Comparison of ENCODE assay signal across 1 cellular context in genomic region chr19:28425431-28425931, GRCh38.
A peak's percentile ranks its signal among the peaks of the same experiment; 100 is the strongest.
TF ChIP-seq lines count a peak whose summit lies in the region.

No MANE protein-coding gene starts in this region.

TF ChIP-seq in HEK293, 187 proteins besides CTCF, POLR2A, EP300 and RAD21 (continued from another document and continues in another):
- peak; percentile 71 for TF ChIP-seq ATF2 (tag by site-specific recombination; IDR thresholded peaks at IDR 0.05; ENCODE audit: low read depth)
- peak; percentile 100 for TF ChIP-seq WT1 (tag by site-specific recombination; IDR thresholded peaks at IDR 0.05)
- TF ChIP-seq ZNF488 (tag by site-specific recombination; IDR thresholded peaks at IDR 0.05), result peak; percentile 78
- peak; percentile 97; the same call in 1 of the 2 replicates for TF ChIP-seq ZNF561 (tag by site-specific recombination; IDR thresholded peaks at IDR 0.05; ENCODE audit: borderline replicate concordance)
- TF ChIP-seq GLI4 (tag by site-specific recombination; IDR thresholded peaks at IDR 0.05), result no peak
- peak; percentile 41; the same call in 1 of the 2 replicates for TF ChIP-seq ZBTB20 (tag by site-specific recombination; IDR thresholded peaks at IDR 0.05)
- peak; percentile 89 for TF ChIP-seq ZNF398 (tag by site-specific recombination; IDR thresholded peaks at IDR 0.05)
- 0 out of 2 replicates have a peak, but pooled peaks have one; percentile 29 for TF ChIP-seq ZSCAN4 (tag by site-specific recombination; IDR thresholded peaks at IDR 0.05)
- TF ChIP-seq ZNF18 (tag by site-specific recombination; IDR thresholded peaks at IDR 0.05), result peak; percentile 94
- peak; percentile 88 for TF ChIP-seq ZIC2 (tag by site-specific recombination; IDR thresholded peaks at IDR 0.05)
- TF ChIP-seq ZNF777 (tag by site-specific recombination; IDR thresholded peaks at IDR 0.05; ENCODE audit: borderline replicate concordance), result no peak
- TF ChIP-seq ZFP69B (tag by site-specific recombination; IDR thresholded peaks at IDR 0.05), result peak; percentile 86
- peak; percentile 62; the same call in 1 of the 2 replicates for TF ChIP-seq ZNF518A (tag by site-specific recombination; conservative IDR thresholded peaks at IDR 0.05; ENCODE audit: low read depth)
- TF ChIP-seq ZNF792 (tag by site-specific recombination; IDR thresholded peaks at IDR 0.05), result peak; percentile 50; the same call in 1 of the 2 replicates
- TF ChIP-seq ZNF639 (tag by site-specific recombination; IDR thresholded peaks at IDR 0.05), result peak; percentile 94
- no peak for TF ChIP-seq ZNF211 (tag by site-specific recombination; IDR thresholded peaks at IDR 0.05; ENCODE audit: low read depth)
- TF ChIP-seq ZNF521 (tag by site-specific recombination; IDR thresholded peaks at IDR 0.05), result no peak
- TF ChIP-seq GFI1B (tag by site-specific recombination; IDR thresholded peaks at IDR 0.05), result peak; percentile 81; the same call in 1 of the 2 replicates
- peak; percentile 92 for TF ChIP-seq ZSCAN30 (tag by site-specific recombination; IDR thresholded peaks at IDR 0.05)
- TF ChIP-seq ZNF121 (tag by site-specific recombination; IDR thresholded peaks at IDR 0.05), result no peak
- TF ChIP-seq ZNF335 (tag by site-specific recombination; conservative IDR thresholded peaks at IDR 0.05), result no peak; the same call in 1 of the 2 replicates
- TF ChIP-seq YY2 (tag by site-specific recombination; IDR thresholded peaks at IDR 0.05), result peak; percentile 42; the same call in 1 of the 2 replicates
- peak; percentile 52; the same call in 1 of the 2 replicates for TF ChIP-seq BCL11B (tag by site-specific recombination; IDR thresholded peaks at IDR 0.05; ENCODE audit: low read depth)
- peak; percentile 92 for TF ChIP-seq KLF8 (tag by site-specific recombination; IDR thresholded peaks at IDR 0.05)
- TF ChIP-seq ZNF747 (tag by site-specific recombination; IDR thresholded peaks at IDR 0.05), result no peak
- peak; percentile 87; the same call in 1 of the 2 replicates for TF ChIP-seq ZNF501 (tag by site-specific recombination; IDR thresholded peaks at IDR 0.05)
- peak; percentile 89; the same call in 1 of the 2 replicates for TF ChIP-seq PRDM10 (tag by site-specific recombination; IDR thresholded peaks at IDR 0.05)
- TF ChIP-seq ZNF391 (tag by site-specific recombination; IDR thresholded peaks at IDR 0.05; ENCODE audit: borderline replicate concordance, low read depth), result peak; percentile 100
- TF ChIP-seq OSR2 (tag by site-specific recombination; IDR thresholded peaks at IDR 0.05), result peak; percentile 15; the same call in 1 of the 2 replicates
- peak; percentile 12; the same call in 1 of the 2 replicates for TF ChIP-seq ZNF623 (tag by site-specific recombination; IDR thresholded peaks at IDR 0.05)
- TF ChIP-seq SCRT1 (tag by site-specific recombination; IDR thresholded peaks at IDR 0.05; ENCODE audit: borderline replicate concordance), result peak; percentile 84
- peak; percentile 92 for TF ChIP-seq KLF7 (tag by site-specific recombination; IDR thresholded peaks at IDR 0.05; ENCODE audit: borderline replicate concordance)
- TF ChIP-seq ZNF239 (tag by site-specific recombination; IDR thresholded peaks at IDR 0.05), result peak; percentile 53; the same call in 1 of the 2 replicates
- peak; percentile 91 for TF ChIP-seq ZNF610 (tag by site-specific recombination; IDR thresholded peaks at IDR 0.05; ENCODE audit: borderline replicate concordance)
- peak; percentile 65; the same call in 1 of the 2 replicates for TF ChIP-seq ZNF677 (tag by site-specific recombination; IDR thresholded peaks at IDR 0.05)
- peak; percentile 48 for TF ChIP-seq FEZF1 (tag by site-specific recombination; IDR thresholded peaks at IDR 0.05)
- peak; percentile 98 for TF ChIP-seq ZBTB1 (tag by site-specific recombination; IDR thresholded peaks at IDR 0.05)
- TF ChIP-seq ZNF362 (tag by site-specific recombination; IDR thresholded peaks at IDR 0.05), result peak; percentile 91
- no peak for TF ChIP-seq ZNF837 (tag by site-specific recombination; IDR thresholded peaks at IDR 0.05)
- TF ChIP-seq BCL11A (tag by site-specific recombination; IDR thresholded peaks at IDR 0.05; ENCODE audit: low read depth), result peak; percentile 85
- TF ChIP-seq ZSCAN16 (tag by site-specific recombination; IDR thresholded peaks at IDR 0.05), result 0 out of 2 replicates have a peak, but pooled peaks have one; percentile 56
- peak; percentile 97 for TF ChIP-seq ZNF600 (tag by site-specific recombination; IDR thresholded peaks at IDR 0.05)
